Comparison of ENCODE assay signal across 33 cellular contexts in the genomic region with DNA sequence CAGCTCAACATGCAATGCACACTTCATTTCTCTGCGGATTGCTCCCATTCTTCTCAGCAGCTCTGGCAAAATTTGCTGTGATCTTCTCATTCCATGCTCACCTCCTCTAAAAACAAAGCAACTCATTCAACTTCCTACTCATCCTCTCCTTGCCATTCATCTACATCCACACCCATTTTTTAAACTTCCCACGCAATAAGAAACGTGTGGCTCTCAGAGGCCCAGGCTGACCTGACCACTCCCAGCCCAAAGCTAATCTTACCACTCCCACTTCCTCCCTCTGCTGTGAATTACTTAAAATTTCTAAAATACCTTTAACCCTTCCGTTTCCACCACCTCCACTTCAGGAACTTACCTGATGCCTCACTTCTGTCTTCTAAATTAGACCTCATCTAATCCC. TPM values are rescaled to one million over a fixed set of nuclear protein-coding genes. Genes with fewer than 3 reads are reported as not detected.
"Had no signal": no experiment of that assay in that cellular context is flagged by ENCODE, and none has a peak within 500 bp of the region (broad histone marks: within the 10 kb centered on the region; RNA-seq: fewer than 3 reads in every experiment).

No MANE protein-coding gene starts in this region.

- ATAC-seq: activated CD8-positive, alpha-beta memory T cell treated with anti-CD3 and anti-CD28 coated beads, Interleukin-2, amount 10 ng/mL, durations not matched to agents 7 days and 5 days; activated CD8-positive, alpha-beta T cell treated with anti-CD3 and anti-CD28 coated beads, Interleukin-2, amount 10 ng/mL, durations not matched to agents 7 days and 5 days; activated T-cell treated with anti-CD3 and anti-CD28 coated beads, Interleukin-2, amount 50 U/mL, for 72 hours; body of pancreas; heart left ventricle; naive thymus-derived CD4-positive, alpha-beta T cell; psoas muscle; stimulated activated naive B cell treated with anti-CD40 and anti-IgM and Interleukin-4, amounts not matched to agents 10 μg/mL and 1 μg/mL and 100 μg/mL, for 72 hours; WTC11 had no signal

- H3K36me3 ChIP-seq: cardiac muscle cell, colonic mucosa, heart left ventricle, suprapubic skin, tibial artery, upper lobe of right lung had no signal

- H3K27ac ChIP-seq: body of pancreas, cardiac muscle cell, colonic mucosa, heart left ventricle, parathyroid adenoma, psoas muscle, suprapubic skin, tibial artery, upper lobe of right lung had no signal

- H3K27me3 ChIP-seq: body of pancreas, cardiac muscle cell, colonic mucosa, heart left ventricle, suprapubic skin, tibial artery, upper lobe of right lung had no signal

- DNase-seq: activated CD4-positive, alpha-beta T cell treated with anti-CD3 and anti-CD28 coated beads, Interleukin-2, amount 50 U/mL, for 1 hour; activated CD8-positive, alpha-beta memory T cell treated with anti-CD3 and anti-CD28 coated beads, Interleukin-2, amount 10 ng/mL, durations not matched to agents 7 days and 5 days; activated CD8-positive, alpha-beta T cell treated with anti-CD3 and anti-CD28 coated beads, Interleukin-2, amount 10 ng/mL, durations not matched to agents 7 days and 5 days; activated naive CD4-positive, alpha-beta T cell treated with Interleukin-2 at 50 U/mL for 16 hours; activated T-cell treated with anti-CD3 and anti-CD28 coated beads, Interleukin-2, amount 50 U/mL, for 72 hours; aorta; body of pancreas; cerebellar nuclear complex; colonic mucosa; effector CD8-positive, alpha-beta T cell; erythroblast; heart left ventricle; hypothalamus; midbrain; naive thymus-derived CD4-positive, alpha-beta T cell; occipital lobe; psoas muscle; stimulated activated CD4-positive, alpha-beta T cell treated with anti-CD3 and anti-CD28 coated beads, Interleukin-1b, Interleukin-23, amount 100 ng/mL, for 48 hours; stimulated activated CD4-positive, alpha-beta T cell treated with anti-CD3 and anti-CD28 coated beads, Interleukin-4, amount 100 ng/mL, for 4 hours; stimulated activated CD8-positive, alpha-beta memory T cell treated with anti-CD3 and anti-CD28 coated beads, Interleukin-4, amount 100 ng/mL, for 48 hours; stimulated activated naive B cell treated with anti-CD40 and anti-IgM and Interleukin-4, amounts not matched to agents 10 μg/mL and 1 μg/mL and 100 μg/mL, for 72 hours; T-helper 1 cell; tibial artery; upper lobe of right lung had no signal

- H3K4me3 ChIP-seq: body of pancreas, cardiac muscle cell, colonic mucosa, heart left ventricle, psoas muscle, smooth muscle cell, suprapubic skin, tibial artery, upper lobe of right lung had no signal

- H3K9me3 ChIP-seq: body of pancreas, colonic mucosa, heart left ventricle, psoas muscle, suprapubic skin, tibial artery, upper lobe of right lung had no signal

- H3K4me1 ChIP-seq: colonic mucosa, parathyroid adenoma, psoas muscle, suprapubic skin, tibial artery, upper lobe of right lung had no signal

RNA-seq across cellular contexts. Expression of a gene that starts 15.2 kb away (rescaled TPM):
- total RNA-seq: activated CD8-positive, alpha-beta memory T cell treated with anti-CD3 and anti-CD28 coated beads, Interleukin-2, amount 10 ng/mL, durations not matched to agents 7 days and 5 days; activated T-cell treated with anti-CD3 and anti-CD28 coated beads, Interleukin-2, amount 50 U/mL, for 72 hours; dermis microvascular lymphatic vessel endothelial cell; fibroblast of lung; kidney epithelial cell; naive thymus-derived CD4-positive, alpha-beta T cell had no signal

RNA-seq across cellular contexts. Expression of a gene that starts 53.4 kb away (rescaled TPM):
- total RNA-seq: activated CD8-positive, alpha-beta memory T cell treated with anti-CD3 and anti-CD28 coated beads, Interleukin-2, amount 10 ng/mL, durations not matched to agents 7 days and 5 days; activated CD8-positive, alpha-beta T cell treated with anti-CD3 and anti-CD28 coated beads, Interleukin-2, amount 10 ng/mL, durations not matched to agents 7 days and 5 days; cardiac muscle cell; dermis microvascular lymphatic vessel endothelial cell; fibroblast of lung; kidney epithelial cell; neural crest cell; WTC11 had no signal
